ENCODE assay signal across 8 cellular contexts in genomic region chr20:53869466-53870258, GRCh38.
DNase-seq lines count a peak whose midpoint lies in the region; ATAC-seq and TF ChIP-seq lines count a peak whose summit lies in the region.

No MANE protein-coding gene starts in this region.

- peaks cover 58% of the 10 kb centered on the region for H3F3A ChIP-seq in neural progenitor cell (ENCODE audit: low read depth)

- H3K9me2 ChIP-seq in OCI-LY7 (ENCODE audit: insufficient read depth, low read length): no peaks in the 10 kb centered on the region

- POLR2A ChIA-PET in OCI-LY7 (lab: Charles Lee): interaction anchor here (0.6 to 1.3 kb wide), 16 partner anchors 15 to 290 kb away, joined by 3 to 8 read pairs (median 3); no protein-coding TSS in a partner anchor

- TF ChIP-seq POLR2A in esophagus squamous epithelium (IDR thresholded peaks at IDR 0.05) (no peak), tibial nerve (IDR thresholded peaks at IDR 0.05) (no peak)

- ATAC-seq in GM19463 (IDR thresholded peaks at IDR 0.05; ENCODE audit: unreplicated experiment): peak; percentile 52

- H3K79me2 ChIP-seq in OCI-LY7 (ENCODE audit: insufficient read depth, low read depth, low read length) (peaks cover 4% of the 10 kb centered on the region; the same call in 1 of the 2 replicates), neural progenitor cell (ENCODE audit: low read depth) (no peaks in the 10 kb centered on the region)

- BruUV-seq in OCI-LY7 (replicated peaks; lab: Mats Ljungman, UMichigan): no TSS peak

- intact Hi-C loops in OCI-LY7 (cut with micrococcal nuclease; ENCODE audit: unreplicated experiment): loop anchor here (1.0 to 5.0 kb wide), 3 partner anchors 63 to 291 kb away; no protein-coding TSS in a partner anchor
- intact Hi-C loops in esophagus squamous epithelium (cut with DNase I): no loop called here

- H3K9me3 ChIP-seq in OCI-LY7 (ENCODE audit: low read length) (no peaks in the 10 kb centered on the region), esophagus squamous epithelium (no peaks in the 10 kb centered on the region), neural progenitor cell (ENCODE audit: low read depth) (no peaks in the 10 kb centered on the region), tibial nerve (no peaks in the 10 kb centered on the region)

- H3K27me3 ChIP-seq in esophagus squamous epithelium (no peaks in the 10 kb centered on the region), neural progenitor cell (no peaks in the 10 kb centered on the region), tibial nerve (no peaks in the 10 kb centered on the region)

- H4K20me1 ChIP-seq in OCI-LY7 (ENCODE audit: insufficient read depth, low read length) (no peaks in the 10 kb centered on the region), neural progenitor cell (ENCODE audit: low read depth) (no peaks in the 10 kb centered on the region)

- peak; percentile 71 for DNase-seq in COLO668 (lab: John Stamatoyannopoulos, UW; ENCODE audit: unreplicated experiment)
- peak; percentile 87 for DNase-seq in HPDE6-E6E7 (ENCODE audit: extremely low spot score)
- DNase-seq in OCI-LY7 (ENCODE audit: low spot score): peak; percentile 93
- DNase-seq in activated CD8-positive, alpha-beta memory T cell treated with anti-CD3 and anti-CD28 coated beads, Interleukin-2, amount 50 U/mL, for 48 hours: peak; percentile 72
- no peak for DNase-seq in esophagus squamous epithelium (lab: John Stamatoyannopoulos, UW)
- peak; percentile 87 for DNase-seq in neural progenitor cell (ENCODE audit: low spot score)
- peak; percentile 33 to 88 for DNase-seq in tibial nerve (ENCODE audit: low spot score in 2 of 2)

- peaks cover 2% of the 10 kb centered on the region for H3K27me3 Mint-ChIP-seq in neural progenitor cell (ENCODE audit: insufficient read depth, low read depth)

- no peak overlapping the region for H3K4me3 Mint-ChIP-seq in neural progenitor cell

- H3K27ac ChIP-seq in OCI-LY7 (ENCODE audit: low read depth, low read length, poor library complexity, severe bottlenecking) (peak overlapping the region; percentile 92), esophagus squamous epithelium (peak overlapping the region; percentile 66 to 81 (median 76)), neural progenitor cell (no peak overlapping the region), tibial nerve (peak overlapping the region in 3 of 4 donors; percentile 38 to 69 (median 67))

- no peaks in the 10 kb centered on the region for H3K36me3 Mint-ChIP-seq in neural progenitor cell

- 15 to 27% methylated on average over 7 to 8 of the region's 8 CpGs for WGBS in esophagus squamous epithelium, 2 donors
- WGBS in tibial nerve, 2 donors: 25 to 32% methylated on average over 8 of the region's 8 CpGs

- peak in 1 of 2 donors; percentile 43 for TF ChIP-seq EP300 in tibial nerve (IDR thresholded peaks at IDR 0.05)

- TF ChIP-seq CTCF in OCI-LY7 (conservative IDR thresholded peaks at IDR 0.05; ENCODE audit: low read length): peak; percentile 98
- TF ChIP-seq CTCF in esophagus squamous epithelium (IDR thresholded peaks at IDR 0.05): peak; percentile 51 to 92 (median 88)
- peak; percentile 82 for TF ChIP-seq CTCF in neural progenitor cell (IDR thresholded peaks at IDR 0.05)
- peak; percentile 59 to 74 (median 69) for TF ChIP-seq CTCF in tibial nerve (IDR thresholded peaks at IDR 0.05)

- H3K4me3 ChIP-seq in OCI-LY7 (ENCODE audit: low read depth, low read length, poor library complexity, severe bottlenecking): peak overlapping the region; percentile 18
- no peak overlapping the region for H3K4me3 ChIP-seq in esophagus squamous epithelium
- H3K4me3 ChIP-seq in neural progenitor cell: no peak overlapping the region
- no peak overlapping the region for H3K4me3 ChIP-seq in tibial nerve

- peaks cover 89% of the 10 kb centered on the region for H3K4me1 ChIP-seq in OCI-LY7 (ENCODE audit: insufficient read depth, low read length, poor library complexity, severe bottlenecking)
- H3K4me1 ChIP-seq in esophagus squamous epithelium: peaks cover 19 to 84% (median 39%) of the 10 kb centered on the region in 3 donors
- peaks cover 77% of the 10 kb centered on the region for H3K4me1 ChIP-seq in neural progenitor cell
- peaks cover 0 to 57% (median 40%) of the 10 kb centered on the region in 4 donors for H3K4me1 ChIP-seq in tibial nerve

- CTCF ChIA-PET in OCI-LY7 (lab: Charles Lee; ENCODE audit: unreplicated experiment): interaction anchor here (0.7 to 1.3 kb wide), 3 partner anchors 31 to 140 kb away, joined by 3 to 4 read pairs (median 3); no protein-coding TSS in a partner anchor

- H3K36me3 ChIP-seq in OCI-LY7 (ENCODE audit: insufficient read depth, low read length) (no peaks in the 10 kb centered on the region), esophagus squamous epithelium (no peaks in the 10 kb centered on the region), neural progenitor cell (no peaks in the 10 kb centered on the region), tibial nerve (no peaks in the 10 kb centered on the region)

- no peak overlapping the region for H3K9ac ChIP-seq in neural progenitor cell

- H3K4me2 ChIP-seq in OCI-LY7 (ENCODE audit: low read length) (peak overlapping the region; percentile 77), neural progenitor cell (peak overlapping the region; percentile 36)

- no peaks in the 10 kb centered on the region for H3K9me3 Mint-ChIP-seq in neural progenitor cell

- H2AFZ ChIP-seq in OCI-LY7 (ENCODE audit: low read length) (peak overlapping the region; percentile 72; the same call in 1 of the 2 replicates), neural progenitor cell (replicated peaks) (no peak overlapping the region)

- peaks cover 62% of the 10 kb centered on the region for H3K4me1 Mint-ChIP-seq in neural progenitor cell

- H3K27ac Mint-ChIP-seq in neural progenitor cell: no peak overlapping the region
